ENCODE assay signal across 2 cellular contexts in the genomic region with DNA sequence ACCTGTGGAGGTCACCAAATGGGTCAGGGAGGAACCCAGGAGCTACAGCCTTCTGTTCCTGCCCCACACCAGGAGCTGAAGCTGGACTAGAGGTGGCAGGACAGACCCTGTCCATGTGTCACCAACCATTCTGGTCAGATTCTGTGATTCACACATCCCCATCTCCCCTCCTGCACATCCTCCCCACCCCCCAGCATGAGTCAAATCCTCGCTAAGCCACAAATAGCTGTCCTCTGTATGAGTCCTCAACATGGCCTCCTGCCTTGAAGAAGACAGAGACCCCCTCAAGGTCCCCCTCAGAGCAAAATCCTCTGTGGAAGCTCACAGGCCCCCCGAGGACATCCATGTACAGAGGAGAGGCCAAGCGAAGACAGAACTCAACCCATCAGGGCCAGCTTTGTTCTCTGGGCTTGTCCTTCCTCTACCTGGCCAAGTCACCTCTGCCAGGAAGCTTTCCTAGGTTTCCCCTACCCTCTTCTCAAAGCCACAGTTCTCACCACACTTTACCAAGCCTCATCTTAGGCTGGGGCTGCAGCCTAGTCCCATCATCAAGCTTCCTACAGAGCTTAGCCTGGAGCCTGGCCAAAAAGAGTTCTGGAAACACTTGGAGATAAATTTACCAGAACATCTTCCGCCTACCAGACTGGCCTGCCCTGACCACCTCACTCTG.
TF ChIP-seq lines count a peak whose summit lies in the region.

No MANE protein-coding gene starts in this region.

TF ChIP-seq in IMR-90, 13 proteins besides CTCF, POLR2A, EP300 and RAD21:
- TF ChIP-seq NFE2L2 (IDR thresholded peaks at IDR 0.05; ENCODE audit: low read depth, low read length), result no peak
- TF ChIP-seq MAFK (IDR thresholded peaks at IDR 0.05; ENCODE audit: low read depth, low read length), result no peak
- TF ChIP-seq RCOR1 (IDR thresholded peaks at IDR 0.05; ENCODE audit: insufficient replicate concordance, low read length), result no peak
- TF ChIP-seq BHLHE40 (IDR thresholded peaks at IDR 0.05; ENCODE audit: low read depth, low read length), result no peak
- TF ChIP-seq, protein P1, sequence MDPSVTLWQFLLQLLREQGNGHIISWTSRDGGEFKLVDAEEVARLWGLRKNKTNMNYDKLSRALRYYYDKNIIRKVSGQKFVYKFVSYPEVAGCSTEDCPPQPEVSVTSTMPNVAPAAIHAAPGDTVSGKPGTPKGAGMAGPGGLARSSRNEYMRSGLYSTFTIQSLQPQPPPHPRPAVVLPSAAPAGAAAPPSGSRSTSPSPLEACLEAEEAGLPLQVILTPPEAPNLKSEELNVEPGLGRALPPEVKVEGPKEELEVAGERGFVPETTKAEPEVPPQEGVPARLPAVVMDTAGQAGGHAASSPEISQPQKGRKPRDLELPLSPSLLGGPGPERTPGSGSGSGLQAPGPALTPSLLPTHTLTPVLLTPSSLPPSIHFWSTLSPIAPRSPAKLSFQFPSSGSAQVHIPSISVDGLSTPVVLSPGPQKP (IDR thresholded peaks at IDR 0.05; ENCODE audit: borderline replicate concordance, low read depth, low read length), result no peak
- TF ChIP-seq, protein P2, sequence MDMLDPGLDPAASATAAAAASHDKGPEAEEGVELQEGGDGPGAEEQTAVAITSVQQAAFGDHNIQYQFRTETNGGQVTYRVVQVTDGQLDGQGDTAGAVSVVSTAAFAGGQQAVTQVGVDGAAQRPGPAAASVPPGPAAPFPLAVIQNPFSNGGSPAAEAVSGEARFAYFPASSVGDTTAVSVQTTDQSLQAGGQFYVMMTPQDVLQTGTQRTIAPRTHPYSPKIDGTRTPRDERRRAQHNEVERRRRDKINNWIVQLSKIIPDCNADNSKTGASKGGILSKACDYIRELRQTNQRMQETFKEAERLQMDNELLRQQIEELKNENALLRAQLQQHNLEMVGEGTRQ (IDR thresholded peaks at IDR 0.05; ENCODE audit: low read depth, low read length), result no peak
- TF ChIP-seq CHD1 (IDR thresholded peaks at IDR 0.05; ENCODE audit: low read depth, low read length), result no peak
- no peak for TF ChIP-seq RFX5 (IDR thresholded peaks at IDR 0.05; ENCODE audit: low read depth, low read length)
- no peak for TF ChIP-seq MXI1 (IDR thresholded peaks at IDR 0.05; ENCODE audit: borderline replicate concordance, low read depth, low read length)
- TF ChIP-seq FOS (IDR thresholded peaks at IDR 0.05; ENCODE audit: low read depth, low read length), result no peak
- TF ChIP-seq MAZ (IDR thresholded peaks at IDR 0.05; ENCODE audit: borderline replicate concordance, low read depth, low read length), result no peak
- no peak for TF ChIP-seq SMC3 (IDR thresholded peaks at IDR 0.05; ENCODE audit: low read depth, low read length)
- no peak for TF ChIP-seq CEBPB (IDR thresholded peaks at IDR 0.05; ENCODE audit: low read depth, low read length)

TF ChIP-seq in H1, 55 proteins besides CTCF, POLR2A, EP300 and RAD21:
- no peak for TF ChIP-seq NRF1 (IDR thresholded peaks at IDR 0.05; ENCODE audit: low read depth, low read length)
- no peak for TF ChIP-seq SIN3A (conservative IDR thresholded peaks at IDR 0.05 in 1 of 2, IDR thresholded peaks at IDR 0.05 in 1 of 2; ENCODE audit: low read depth in 1 of 2, low read length in 2 of 2)
- TF ChIP-seq EGR1 (IDR thresholded peaks at IDR 0.05; ENCODE audit: borderline replicate concordance, low read depth, low read length), result no peak
- TF ChIP-seq ASH2L (IDR thresholded peaks at IDR 0.05; ENCODE audit: low read length), result no peak
- TF ChIP-seq BCL11A (IDR thresholded peaks at IDR 0.05; ENCODE audit: low read depth in 2 of 2, low read length in 2 of 2), result no peak
- TF ChIP-seq, protein P2 (IDR thresholded peaks at IDR 0.05; ENCODE audit: low read length), result no peak
- TF ChIP-seq CEBPB (IDR thresholded peaks at IDR 0.05; ENCODE audit: low read depth, low read length), result no peak
- TF ChIP-seq GABPA (IDR thresholded peaks at IDR 0.05; ENCODE audit: borderline replicate concordance, insufficient read depth, low read length), result no peak
- no peak for TF ChIP-seq RFX5 (IDR thresholded peaks at IDR 0.05; ENCODE audit: borderline replicate concordance, low read depth, low read length)
- TF ChIP-seq CBX5 (IDR thresholded peaks at IDR 0.05; ENCODE audit: low read depth, low read length), result no peak
TF ChIP-seq in H1: peak in this region for 0.
